Comparison of ENCODE assay signal across 20 cellular contexts in the genomic region with DNA sequence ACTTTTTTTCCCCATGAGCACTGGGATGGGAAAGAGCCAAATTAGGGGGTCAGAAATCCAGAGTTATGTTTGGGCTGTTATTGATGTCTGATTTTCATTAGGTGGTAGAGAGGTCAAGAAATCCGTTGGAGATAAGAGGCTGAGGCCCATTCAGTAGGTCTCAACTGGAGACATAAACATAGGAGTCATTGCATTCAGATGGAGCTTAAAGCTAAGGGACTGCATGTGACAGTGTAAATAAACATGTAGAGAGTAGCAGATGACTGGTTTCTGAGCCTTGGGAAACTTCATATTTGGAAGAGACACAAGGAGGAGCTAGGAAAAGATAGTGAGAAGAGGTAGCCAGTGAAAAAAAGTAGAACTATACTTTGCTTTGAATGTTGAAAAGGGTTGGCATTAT. TPM values are rescaled to one million over a fixed set of nuclear protein-coding genes. Genes with fewer than 3 reads are reported as not detected.
DNase-seq lines count a peak whose midpoint lies in the region; ATAC-seq, FAIRE-seq and TF ChIP-seq lines count a peak whose summit lies in the region.
"Had no signal": no experiment of that assay in that cellular context is flagged by ENCODE, and none has a peak within 500 bp of the region (broad histone marks: within the 10 kb centered on the region; RNA-seq: fewer than 3 reads in every experiment).

No MANE protein-coding gene starts in this region.

- no peaks in the 10 kb centered on the region for H3K9me3 Mint-ChIP-seq in activated T-cell treated with anti-CD3 and anti-CD28 coated beads, Interleukin-2, amount 50 U/mL, for 72 hours
- peaks cover 9 to 11% of the 10 kb centered on the region in 2 donors for H3K9me3 Mint-ChIP-seq in stimulated activated naive B cell treated with anti-CD40 and anti-IgM and Interleukin-4, amounts not matched to agents 10 μg/mL and 1 μg/mL and 100 μg/mL, for 72 hours

- no peak for DNase-seq in activated T-cell treated with anti-CD3 and anti-CD28 coated beads, Interleukin-2, amount 50 U/mL, for 72 hours
- no peak for DNase-seq in activated T-cell treated with anti-CD3 and anti-CD28 coated beads, Interleukin-2, amount 50 U/mL, for 48 hours
- DNase-seq in OCI-M1 (lab: John Stamatoyannopoulos, UW) (peak; percentile 35), GM12878 (ENCODE audit: low read depth, low spot score) (no peak), NCI-H1092 treated with DMSO at 0.1 percent for 48 hours (lab: John Stamatoyannopoulos, UW) (no peak), HAP-1 (ENCODE audit: low spot score in 2 of 2) (no peak)
- no peak for DNase-seq in stimulated activated naive B cell treated with anti-CD40 and anti-IgM and Interleukin-4, amounts not matched to agents 10 μg/mL and 1 μg/mL and 100 μg/mL, for 72 hours
- DNase-seq: activated CD4-positive, alpha-beta T cell treated with anti-CD3 and anti-CD28 coated beads for 1 hour; colonic mucosa; COR-L47; foreskin melanocyte; NCI-H187 treated with DMSO at 0.1 percent for 48 hours; NCI-H446 treated with DMSO at 0.1 percent for 48 hours; nucleus accumbens; SHP77 treated with DMSO at 0.1 percent for 48 hours had no signal

- H2AFZ ChIP-seq in GM12878 (ENCODE audit: control insufficient read depth, low read depth, low read length): no peak overlapping the region

- CTCF ChIA-PET in GM12878 (lab: Yijun Ruan, JAX): interaction anchor here (0.6 to 2.6 kb wide), 8 partner anchors 11 to 454 kb away, joined by 3 to 8 read pairs (median 4); a partner anchor contains a TSS

- H3K27me3 ChIP-seq in GM12878 (replicated peaks in 1 of 2; ENCODE audit: control insufficient read depth in 2 of 2, insufficient read depth in 2 of 2, low read length in 1 of 2) (no peaks in the 10 kb centered on the region), HAP-1 (ENCODE audit: low read depth) (no peaks in the 10 kb centered on the region)
- H3K27me3 ChIP-seq: colonic mucosa, right atrium auricular region, vagina had no signal

- intact Hi-C loops in GM12878 (cut with micrococcal nuclease; ENCODE audit: unreplicated experiment): no loop called here

- peaks cover 0 to 3% of the 10 kb centered on the region in 2 experiments; a peak in 1 of 4 replicates for H3K36me3 ChIP-seq in GM12878 (ENCODE audit: control insufficient read depth in 2 of 2, insufficient read depth in 2 of 2, low read length in 1 of 2)
- H3K36me3 ChIP-seq in HAP-1 (replicated peaks): no peaks in the 10 kb centered on the region
- H3K36me3 ChIP-seq: colonic mucosa, right atrium auricular region, vagina had no signal

- H3K9me3 ChIP-seq in GM12878 (replicated peaks; ENCODE audit: control insufficient read depth, insufficient read depth, low read length) (peaks cover 1% of the 10 kb centered on the region; the same call in 2 of the 3 replicates), HAP-1 (no peaks in the 10 kb centered on the region)
- H3K9me3 ChIP-seq: colonic mucosa, right atrium auricular region, vagina had no signal

- SMC1A ChIA-PET in GM12878 (lab: Charles Lee; ENCODE audit: uncharacterized antibody, unreplicated experiment): interaction anchor here (1.0 to 8.4 kb wide), 22 partner anchors 10 to 96 kb away, joined by 3 to 72 read pairs (median 4); a partner anchor contains a TSS

- peak overlapping the region; percentile 73 to 91 for H3K4me3 Mint-ChIP-seq in activated T-cell treated with anti-CD3 and anti-CD28 coated beads, Interleukin-2, amount 50 U/mL, for 72 hours
- H3K4me3 Mint-ChIP-seq in stimulated activated naive B cell treated with anti-CD40 and anti-IgM and Interleukin-4, amounts not matched to agents 10 μg/mL and 1 μg/mL and 100 μg/mL, for 72 hours: peak overlapping the region; percentile 44 to 52

- WGBS in GM12878 (ENCODE audit: insufficient coverage, insufficient replicate concordance, low lambda C conversion rate, missing lambda C conversion rate): 4% methylated on average over 1 of the region's 1 CpG

- H3K4me3 ChIP-seq in GM12878: no peak overlapping the region
- H3K4me3 ChIP-seq in HAP-1: no peak overlapping the region
- H3K4me3 ChIP-seq: colonic mucosa, right atrium auricular region, vagina had no signal

- H3K27ac ChIP-seq in GM12878 (ENCODE audit: control insufficient read depth, insufficient read depth): no peak overlapping the region
- H3K27ac ChIP-seq: colonic mucosa, epithelial cell of prostate, right atrium auricular region, vagina had no signal

- RAD21 ChIA-PET in GM12878 (lab: Charles Lee; ENCODE audit: unreplicated experiment): interaction anchor here (0.6 to 3.4 kb wide), 15 partner anchors 8 to 271 kb away, joined by 3 to 33 read pairs (median 4); no protein-coding TSS in a partner anchor

- TF ChIP-seq EP300 in GM12878 (IDR thresholded peaks at IDR 0.05; ENCODE audit: borderline replicate concordance in 1 of 2, control insufficient read depth in 1 of 2, low read depth in 2 of 2, low read length in 2 of 2): no peak

- peaks cover 50% of the 10 kb centered on the region for H3K79me2 ChIP-seq in GM12878 (ENCODE audit: control insufficient read depth, insufficient read depth, low read length)

- no peak for TF ChIP-seq CTCF in GM12878 (IDR thresholded peaks at IDR 0.05 in 2 of 3, conservative IDR thresholded peaks at IDR 0.05 in 1 of 3; ENCODE audit: control insufficient read depth in 2 of 3, extremely low read depth in 1 of 3, insufficient read depth in 1 of 3, low read depth in 3 of 3, low read length in 3 of 3)

- ATAC-seq in activated T-cell treated with anti-CD3 and anti-CD28 coated beads, Interleukin-2, amount 50 U/mL, for 72 hours (replicated peaks in 1 of 2): peak in 1 of 2 donors; percentile 21
- peak; percentile 30 for ATAC-seq in GM12878
- no peak for ATAC-seq in stimulated activated naive B cell treated with anti-CD40 and anti-IgM and Interleukin-4, amounts not matched to agents 10 μg/mL and 1 μg/mL and 100 μg/mL, for 72 hours (replicated peaks)
- ATAC-seq in GM19455 (IDR thresholded peaks at IDR 0.05; ENCODE audit: unreplicated experiment): no peak

- H3K4me1 ChIP-seq in GM12878 (ENCODE audit: control insufficient read depth, insufficient read depth, low read length) (peaks cover 20% of the 10 kb centered on the region), HAP-1 (peaks cover 19% of the 10 kb centered on the region)
- H3K4me1 ChIP-seq: colonic mucosa, right atrium auricular region, vagina had no signal

- H4K20me1 ChIP-seq in GM12878 (ENCODE audit: control insufficient read depth, insufficient read depth): no peaks in the 10 kb centered on the region

- 0 out of 2 replicates have a peak overlapping the region, but pooled peaks have one; percentile 63 for H3K4me2 ChIP-seq in GM12878 (ENCODE audit: control insufficient read depth, insufficient read depth)

- FAIRE-seq in GM12878 (lab: Jason Lieb, UNC): no peak

- no peak for TF ChIP-seq POLR2A in GM12878 (IDR thresholded peaks at IDR 0.05; ENCODE audit: low read depth, low read length)

- BruUV-seq in GM12878 (replicated peaks; lab: Mats Ljungman, UMichigan): no TSS peak

- H3K27me3 Mint-ChIP-seq in activated T-cell treated with anti-CD3 and anti-CD28 coated beads, Interleukin-2, amount 50 U/mL, for 72 hours (ENCODE audit: low read depth): no peaks in the 10 kb centered on the region
- no peaks in the 10 kb centered on the region for H3K27me3 Mint-ChIP-seq in stimulated activated naive B cell treated with anti-CD40 and anti-IgM and Interleukin-4, amounts not matched to agents 10 μg/mL and 1 μg/mL and 100 μg/mL, for 72 hours

- POLR2A ChIA-PET in GM12878 (lab: Charles Lee): interaction anchor here (0.6 to 3.2 kb wide), 10 partner anchors 11 to 79 kb away, joined by 3 to 17 read pairs (median 4); a partner anchor contains a TSS

- in situ Hi-C loops in GM12878 (cut with MboI) (no loop called here), HAP-1 (cut with MboI; ENCODE audit: low sequenced_read_pairs) (no loop called here)

- no peak overlapping the region for H3K9ac ChIP-seq in GM12878 (ENCODE audit: control insufficient read depth, insufficient read depth, low read length)

- H3K27ac Mint-ChIP-seq in activated T-cell treated with anti-CD3 and anti-CD28 coated beads, Interleukin-2, amount 50 U/mL, for 72 hours: peak overlapping the region; percentile 96
- H3K27ac Mint-ChIP-seq in stimulated activated naive B cell treated with anti-CD40 and anti-IgM and Interleukin-4, amounts not matched to agents 10 μg/mL and 1 μg/mL and 100 μg/mL, for 72 hours: peak overlapping the region; percentile 65

- no peak for TF ChIP-seq RAD21 in GM12878 (IDR thresholded peaks at IDR 0.05; ENCODE audit: insufficient read depth, low read depth, low read length)

- peaks cover 83% of the 10 kb centered on the region for H3K4me1 Mint-ChIP-seq in activated T-cell treated with anti-CD3 and anti-CD28 coated beads, Interleukin-2, amount 50 U/mL, for 72 hours (ENCODE audit: low read depth)
- H3K4me1 Mint-ChIP-seq in stimulated activated naive B cell treated with anti-CD40 and anti-IgM and Interleukin-4, amounts not matched to agents 10 μg/mL and 1 μg/mL and 100 μg/mL, for 72 hours: peaks cover 29 to 60% of the 10 kb centered on the region in 2 donors

- H3K36me3 Mint-ChIP-seq in activated T-cell treated with anti-CD3 and anti-CD28 coated beads, Interleukin-2, amount 50 U/mL, for 72 hours (ENCODE audit: insufficient read depth in 2 of 2): peaks cover 16 to 24% of the 10 kb centered on the region in 2 donors
- peaks cover 31 to 46% of the 10 kb centered on the region in 2 donors for H3K36me3 Mint-ChIP-seq in stimulated activated naive B cell treated with anti-CD40 and anti-IgM and Interleukin-4, amounts not matched to agents 10 μg/mL and 1 μg/mL and 100 μg/mL, for 72 hours

TF ChIP-seq in GM12878, 131 proteins besides CTCF, POLR2A, EP300 and RAD21 (continues in another document):
- TF ChIP-seq ETV6 (conservative IDR thresholded peaks at IDR 0.05 in 1 of 2, IDR thresholded peaks at IDR 0.05 in 1 of 2; ENCODE audit: borderline replicate concordance in 1 of 2, low read depth in 1 of 2) (no peak), GATAD2B (conservative IDR thresholded peaks at IDR 0.05; ENCODE audit: low read depth) (no peak)

RNA-seq across cellular contexts. Expression of a gene that starts 11.7 kb away (rescaled TPM):
- total RNA-seq in activated T-cell treated with anti-CD3 and anti-CD28 coated beads, Interleukin-2, amount 50 U/mL, for 72 hours: 100 to 1,000 TPM; 490 to 545 TPM
- 586 and 675 TPM in 2 replicates for total RNA-seq in GM12878 (2013; cell fraction: nucleolus; rRNA removed)
- total RNA-seq in GM12878 (2014; rRNA removed): 117 and 136 TPM in 2 replicates
- 167 and 171 TPM in 2 replicates for total RNA-seq in GM12878 (2014; rRNA removed; fragmentation: Illumina TruSeq; extraction: Trizol)
- total RNA-seq in GM12878 (2021): 154 and 157 TPM in 2 replicates
- 57.1 TPM for polyA plus RNA-seq in GM12878 (2011; ENCODE audit: low read depth)
- 171 and 221 TPM in 2 replicates for polyA plus RNA-seq in GM12878 (2011; rRNA removed)
- 125 and 161 TPM in 2 replicates for polyA plus RNA-seq in GM12878 (2011; cell fraction: cytosol; rRNA removed)
- 106 and 128 TPM in 2 replicates for polyA plus RNA-seq in GM12878 (2011; cell fraction: nucleus; rRNA removed)
- polyA plus RNA-seq in GM12878 (2012): 67.1 and 78.4 TPM in 2 replicates
- polyA plus RNA-seq in GM12878 (2014; fragmentation: Illumina TruSeq; extraction: Trizol): 156 and 163 TPM in 2 replicates
- 10 to 100 TPM; 72.9 to 73.6 TPM for polyA plus RNA-seq in GM12878 (2014; fragmentation: Nextera tagmentation; extraction: Ambion mirVana)
- polyA plus RNA-seq in GM12878 (2014; rRNA removed): 75.1 and 80.9 TPM in 2 replicates
- 100 to 1,000 TPM; 117 to 119 TPM for polyA plus RNA-seq in GM12878 (2016; fragmentation: Nextera tagmentation; extraction: Ambion mirVana)
- 240 and 280 TPM in 2 replicates for polyA minus RNA-seq in GM12878 (2011; rRNA and poly(A)+ RNA removed)
- polyA minus RNA-seq in GM12878 (2011; cell fraction: cytosol; rRNA and poly(A)+ RNA removed): 70.3 and 72.0 TPM in 2 replicates
- polyA minus RNA-seq in GM12878 (2011; cell fraction: nucleus; rRNA and poly(A)+ RNA removed): 150 and 243 TPM in 2 replicates
- total RNA-seq: MCF 10A had no signal
